ENCODE assay signal across 22 cellular contexts in the genomic region with DNA sequence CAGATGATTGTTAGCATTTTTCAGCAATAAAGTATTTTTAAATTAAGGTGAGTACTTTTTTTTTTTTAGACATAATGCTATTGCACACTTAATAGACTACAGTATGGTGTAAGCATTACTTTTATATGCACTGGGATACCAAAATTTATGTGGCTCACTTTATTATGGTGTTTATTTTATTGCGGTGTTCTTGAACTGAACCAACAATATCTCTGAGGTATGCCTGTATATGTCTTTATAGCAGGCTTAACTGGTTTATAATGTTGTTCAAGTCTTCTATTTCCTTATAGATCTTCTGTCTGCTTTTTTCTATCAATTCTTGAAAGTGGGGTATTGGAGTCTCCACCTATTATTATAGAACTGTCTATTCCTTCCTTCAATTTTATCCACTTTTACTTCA. TPM values are rescaled to one million over a fixed set of nuclear protein-coding genes. Genes with fewer than 3 reads are reported as not detected.
DNase-seq lines count a peak whose midpoint lies in the region; ATAC-seq and TF ChIP-seq lines count a peak whose summit lies in the region.
"Had no signal": no experiment of that assay in that cellular context is flagged by ENCODE, and none has a peak within 500 bp of the region (broad histone marks: within the 10 kb centered on the region; RNA-seq: fewer than 3 reads in every experiment).

No MANE protein-coding gene starts in this region.

- no peak for DNase-seq in left ventricle myocardium inferior
- DNase-seq in left ventricle myocardium superior = no peak
- DNase-seq in progenitor cell of endocrine pancreas (ENCODE audit: low spot score, unreplicated experiment) = no peak
- DNase-seq in stimulated activated CD8-positive, alpha-beta memory T cell treated with anti-CD3 and anti-CD28 coated beads, Interleukin-4, amount 100 ng/mL, for 48 hours = no peak
- no peak for DNase-seq in head of caudate nucleus
- DNase-seq in COLO829 (ENCODE audit: low spot score) = no peak
- DNase-seq in NCI-H2107 treated with DMSO at 0.1 percent for 48 hours (lab: John Stamatoyannopoulos, UW; ENCODE audit: unreplicated experiment) = no peak
- DNase-seq: CD4-positive, CD25-positive, alpha-beta regulatory T cell; COR-L47; GM23248; H9; KBM-7; MG63; NCI-H1694; NCI-H2029 treated with DMSO at 0.1 percent for 48 hours; NCI-H2227 treated with DMSO at 0.1 percent for 48 hours; NCI-H526 treated with DMSO at 0.1 percent for 48 hours; SHP77 had no signal

- H3K27ac ChIP-seq in left ventricle myocardium inferior (replicated peaks) (peak overlapping the region; percentile 27), layer of hippocampus (ENCODE audit: low read depth, low read length) (peak overlapping the region; percentile 71)
- H3K27ac ChIP-seq: 22Rv1, GM23248 had no signal

- peak overlapping the region; percentile 78 for H3K27ac Mint-ChIP-seq in progenitor cell of endocrine pancreas
- H3K27ac Mint-ChIP-seq: B cell; CD4-positive, CD25-positive, alpha-beta regulatory T cell; H9 had no signal

- H3K4me3 ChIP-seq in left ventricle myocardium inferior = no peak overlapping the region
- H3K4me3 ChIP-seq: GM23248, MG63 had no signal

- H3K36me3 Mint-ChIP-seq in progenitor cell of endocrine pancreas (ENCODE audit: insufficient read depth) = peaks cover 42% of the 10 kb centered on the region

- no peaks in the 10 kb centered on the region for H3K27me3 ChIP-seq in left ventricle myocardium inferior (ENCODE audit: low read depth)
- no peaks in the 10 kb centered on the region for H3K27me3 ChIP-seq in layer of hippocampus (ENCODE audit: control insufficient read depth, insufficient read depth, low read length)
- H3K27me3 ChIP-seq: MG63 had no signal

- H3K36me3 ChIP-seq in left ventricle myocardium inferior = peaks cover 59% of the 10 kb centered on the region

- H3K4me1 Mint-ChIP-seq in progenitor cell of endocrine pancreas (ENCODE audit: low read depth) = peaks cover 19% of the 10 kb centered on the region

- H3K9me3 Mint-ChIP-seq in progenitor cell of endocrine pancreas (ENCODE audit: low read depth) = peaks cover 13% of the 10 kb centered on the region

- no peak overlapping the region for H3K4me3 Mint-ChIP-seq in progenitor cell of endocrine pancreas (ENCODE audit: low read depth)
- H3K4me3 Mint-ChIP-seq: B cell; CD4-positive, CD25-positive, alpha-beta regulatory T cell; H9 had no signal

- H3K27me3 Mint-ChIP-seq in progenitor cell of endocrine pancreas = no peaks in the 10 kb centered on the region
- H3K27me3 Mint-ChIP-seq: B cell; CD4-positive, CD25-positive, alpha-beta regulatory T cell had no signal

- no peak for ATAC-seq in left ventricle myocardium superior
- ATAC-seq: Panc1 had no signal

- peaks cover 61% of the 10 kb centered on the region for H3K4me1 ChIP-seq in left ventricle myocardium inferior

- H3K9me3 ChIP-seq in left ventricle myocardium inferior (replicated peaks) = peaks cover 26% of the 10 kb centered on the region

- TF ChIP-seq CTCF in left ventricle myocardium inferior (IDR thresholded peaks at IDR 0.05; ENCODE audit: borderline replicate concordance) = no peak
- no peak for TF ChIP-seq CTCF in progenitor cell of endocrine pancreas (IDR thresholded peaks at IDR 0.05; ENCODE audit: unreplicated experiment)

- intact Hi-C loops in left ventricle myocardium inferior (cut with micrococcal nuclease) (no loop called here), left ventricle myocardium superior (cut with micrococcal nuclease) (no loop called here), head of caudate nucleus (cut with DNase I) (no loop called here)

RNA-seq across cellular contexts. Expression of a gene that starts 18.0 kb away (rescaled TPM):
- 30.2 TPM for total RNA-seq in left ventricle myocardium inferior
- 36.6 TPM for total RNA-seq in left ventricle myocardium superior
- 16.9 and 21.8 TPM in 2 replicates for total RNA-seq in progenitor cell of endocrine pancreas

RNA-seq across cellular contexts. Expression of a gene that starts 37.6 kb away (rescaled TPM):
- total RNA-seq in left ventricle myocardium inferior (4.5 TPM), left ventricle myocardium superior (5.3 TPM), progenitor cell of endocrine pancreas (21.5 TPM in 2 replicates)
